ENCODE assay signal across 22 cellular contexts in the genomic region with DNA sequence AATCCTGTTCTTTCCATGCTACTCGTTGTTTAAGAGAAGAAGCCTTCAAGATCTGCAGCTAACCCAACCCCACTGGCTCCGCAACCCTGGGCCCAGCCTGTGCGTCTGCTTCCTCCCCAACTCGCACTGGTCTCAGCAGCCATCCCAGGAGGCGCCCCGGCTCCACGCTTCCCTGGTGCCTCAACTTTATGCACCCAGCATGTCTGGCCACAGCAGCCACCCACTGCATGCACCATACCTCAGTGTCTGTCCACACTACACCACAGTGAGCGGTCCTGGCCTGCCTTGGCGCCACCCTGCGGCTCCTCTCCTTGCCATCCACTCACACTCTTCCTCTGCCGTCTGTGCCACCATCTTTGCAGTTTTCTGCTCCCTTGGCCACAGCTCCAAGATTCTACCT.
"Had no signal": no experiment of that assay in that cellular context is flagged by ENCODE, and none has a peak within 500 bp of the region (broad histone marks: within the 10 kb centered on the region; RNA-seq: fewer than 3 reads in every experiment).

No MANE protein-coding gene starts in this region.

- FAIRE-seq: small intestine had no signal

- H3K36me3 ChIP-seq: heart right ventricle, left ventricle myocardium inferior, neural progenitor cell, ovary, sigmoid colon, spleen, tibial nerve, vagina had no signal

- H3K79me2 ChIP-seq: hepatocyte had no signal

- H3K9me3 Mint-ChIP-seq: stimulated activated effector memory CD8-positive, alpha-beta T cell treated with anti-CD3 and anti-CD28 coated beads, Interleukin-12 subunit alpha, Interleukin-12 subunit beta, amount 100 ng/mL, for 72 hours; stimulated activated naive CD8-positive, alpha-beta T cell treated with anti-CD3 and anti-CD28 coated beads, Interleukin-15, Interleukin-2, amounts not matched to agents 100 ng/mL and 50 ng/mL, for 24 hours; type B pancreatic cell had no signal

- H3K9me3 ChIP-seq: heart right ventricle, left ventricle myocardium inferior, ovary, sigmoid colon, spleen, tibial nerve, vagina had no signal

- H3K27me3 Mint-ChIP-seq: stimulated activated naive CD8-positive, alpha-beta T cell treated with anti-CD3 and anti-CD28 coated beads, Interleukin-15, Interleukin-2, amounts not matched to agents 100 ng/mL and 50 ng/mL, for 24 hours had no signal

- H3K9ac ChIP-seq: neural progenitor cell had no signal

- H3K4me2 ChIP-seq: hepatocyte, neural progenitor cell had no signal

- H3K4me1 Mint-ChIP-seq: neural progenitor cell; stimulated activated effector memory CD8-positive, alpha-beta T cell treated with anti-CD3 and anti-CD28 coated beads, Interleukin-12 subunit alpha, Interleukin-12 subunit beta, amount 100 ng/mL, for 72 hours had no signal

- DNase-seq: heart right ventricle; islet precursor cell; left ventricle myocardium inferior; naive thymus-derived CD8-positive, alpha-beta T cell; ovary; retina; sigmoid colon; small intestine; spleen; stimulated activated CD4-positive, alpha-beta T cell treated with anti-CD3 and anti-CD28 coated beads, Interleukin-4, amount 100 ng/mL, for 24 hours; stimulated activated naive CD4-positive, alpha-beta T cell had no signal

- H2AFZ ChIP-seq: hepatocyte, neural progenitor cell had no signal

- H3K27ac Mint-ChIP-seq: naive thymus-derived CD8-positive, alpha-beta T cell; neural progenitor cell; progenitor cell of endocrine pancreas; stimulated activated effector memory CD8-positive, alpha-beta T cell treated with anti-CD3 and anti-CD28 coated beads, Interleukin-12 subunit alpha, Interleukin-12 subunit beta, amount 100 ng/mL, for 72 hours; stimulated activated naive CD8-positive, alpha-beta T cell treated with anti-CD3 and anti-CD28 coated beads, Interleukin-15, Interleukin-2, amounts not matched to agents 100 ng/mL and 50 ng/mL, for 24 hours; type B pancreatic cell had no signal

- H3K4me3 Mint-ChIP-seq: naive thymus-derived CD8-positive, alpha-beta T cell; nephron; neural progenitor cell; stimulated activated effector memory CD8-positive, alpha-beta T cell treated with anti-CD3 and anti-CD28 coated beads, Interleukin-12 subunit alpha, Interleukin-12 subunit beta, amount 100 ng/mL, for 72 hours; stimulated activated naive CD8-positive, alpha-beta T cell treated with anti-CD3 and anti-CD28 coated beads, Interleukin-15, Interleukin-2, amounts not matched to agents 100 ng/mL and 50 ng/mL, for 24 hours; type B pancreatic cell had no signal

- H3K27ac ChIP-seq: heart right ventricle, hepatocyte, left ventricle myocardium inferior, neural progenitor cell, ovary, sigmoid colon, spleen, tibial nerve, vagina had no signal

- ATAC-seq: naive thymus-derived CD8-positive, alpha-beta T cell; right cardiac atrium; stimulated activated effector memory CD8-positive, alpha-beta T cell treated with anti-CD3 and anti-CD28 coated beads, Interleukin-12 subunit alpha, Interleukin-12 subunit beta, amount 100 ng/mL, for 72 hours had no signal

- H3K36me3 Mint-ChIP-seq: naive thymus-derived CD8-positive, alpha-beta T cell; neural progenitor cell; stimulated activated effector memory CD8-positive, alpha-beta T cell treated with anti-CD3 and anti-CD28 coated beads, Interleukin-12 subunit alpha, Interleukin-12 subunit beta, amount 100 ng/mL, for 72 hours; type B pancreatic cell had no signal

- H3K27me3 ChIP-seq: heart right ventricle, hepatocyte, neural progenitor cell, ovary, sigmoid colon, spleen, tibial nerve, vagina had no signal

- H3K4me1 ChIP-seq: left ventricle myocardium inferior, neural progenitor cell, vagina had no signal

- H3K4me3 ChIP-seq: heart right ventricle, hepatocyte, left ventricle myocardium inferior, lung, neural progenitor cell, ovary, sigmoid colon, spleen, tibial nerve, vagina had no signal
